ENCODE assay signal across 27 cellular contexts in the genomic region with DNA sequence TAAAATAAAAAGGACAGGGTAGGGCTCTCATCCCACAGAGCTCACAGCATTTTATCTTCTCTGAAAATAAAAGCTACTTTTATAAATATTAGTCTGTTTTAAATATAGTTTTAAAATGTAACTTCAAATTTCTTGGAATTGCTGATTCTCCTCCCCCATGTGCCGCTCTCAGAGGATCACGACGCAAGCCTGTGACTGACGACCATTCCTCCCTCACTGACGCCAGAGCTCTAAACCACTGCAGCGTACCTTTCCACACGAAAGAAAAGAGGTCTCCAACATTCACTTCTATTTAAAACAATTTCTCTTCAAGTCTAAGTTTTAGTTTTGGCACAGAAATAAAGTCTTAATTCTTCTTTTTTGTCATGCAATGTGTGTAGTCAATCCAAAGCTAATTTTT. TPM values are rescaled to one million over a fixed set of nuclear protein-coding genes. Genes with fewer than 3 reads are reported as not detected.
DNase-seq lines count a peak whose midpoint lies in the region; ATAC-seq, FAIRE-seq and TF ChIP-seq lines count a peak whose summit lies in the region.
"Had no signal": no experiment of that assay in that cellular context is flagged by ENCODE, and none has a peak within 500 bp of the region (broad histone marks: within the 10 kb centered on the region; RNA-seq: fewer than 3 reads in every experiment).

No MANE protein-coding gene starts in this region.

- H3K79me2 ChIP-seq in GM23338 (replicated peaks; ENCODE audit: insufficient read depth) = peaks cover 74% of the 10 kb centered on the region

- no peak overlapping the region for H3K4me2 ChIP-seq in GM23338

- intact Hi-C loops in pancreas (cut with DNase I) = no loop called here
- intact Hi-C loops in Right ventricle myocardium superior (cut with DNase I) = loop anchor here (10.0 kb wide), 2 partner anchors 235 to 275 kb away; partner anchors contain the start of gene DUSP8

- peaks cover 0 to 30% of the 10 kb centered on the region in 2 donors for H3K36me3 ChIP-seq in gastroesophageal sphincter
- H3K36me3 ChIP-seq in pancreas = peaks cover 0 to 5% (median 0%) of the 10 kb centered on the region in 3 donors
- H3K36me3 ChIP-seq in GM23338 (ENCODE audit: insufficient read depth) = no peaks in the 10 kb centered on the region
- H3K36me3 ChIP-seq: colonic mucosa, prostate gland, upper lobe of right lung had no signal

- H3K4me3 Mint-ChIP-seq in type B pancreatic cell (no peak overlapping the region), GM23338 (no peak overlapping the region)
- H3K4me3 Mint-ChIP-seq: activated CD4-positive, alpha-beta T cell treated with anti-CD3 and anti-CD28 coated beads, Interleukin-2, amount 10 ng/mL, durations not matched to agents 7 days and 5 days; activated naive CD8-positive, alpha-beta T cell treated with anti-CD3 and anti-CD28 coated beads for 36 hours; activated T-helper 17 cell treated with anti-CD3 and anti-CD28 coated beads, Interleukin-2, amount 50 U/mL, for 72 hours; CD4-positive, alpha-beta T cell; natural killer cell treated with Interleukin-12 subunit alpha and Interleukin-12 subunit beta and Interleukin-15 and Interleukin-18, amount 100 ng/mL, for 72 hours; stimulated activated naive B cell treated with anti-CD40 and anti-IgM and Interleukin-4, amounts not matched to agents 10 μg/mL and 1 μg/mL and 100 μg/mL, for 72 hours; T-helper 1 cell treated with Interleukin-12 subunit alpha and Interleukin-12 subunit beta and Interleukin-4 antibody, amounts not matched to agents 30 μg/mL and 1 μg/mL, for 36 hours had no signal

- H3K9me3 ChIP-seq in gastroesophageal sphincter = no peaks in the 10 kb centered on the region
- H3K9me3 ChIP-seq in pancreas = no peaks in the 10 kb centered on the region
- H3K9me3 ChIP-seq: colonic mucosa, heart left ventricle, left lung, Peyer's patch, prostate gland, upper lobe of right lung had no signal

- no peak for TF ChIP-seq EP300 in gastroesophageal sphincter (IDR thresholded peaks at IDR 0.05)

- H4K20me1 ChIP-seq in GM23338 (replicated peaks; ENCODE audit: insufficient read depth) = no peaks in the 10 kb centered on the region; the same call in 1 of the 2 replicates

- H3K36me3 Mint-ChIP-seq in type B pancreatic cell (peaks cover 5% of the 10 kb centered on the region), GM23338 (ENCODE audit: low read depth) (no peaks in the 10 kb centered on the region)
- H3K36me3 Mint-ChIP-seq: activated naive CD8-positive, alpha-beta T cell treated with anti-CD3 and anti-CD28 coated beads for 36 hours; natural killer cell treated with Interleukin-12 subunit alpha and Interleukin-12 subunit beta and Interleukin-15 and Interleukin-18, amount 100 ng/mL, for 72 hours had no signal

- H3K4me1 Mint-ChIP-seq in type B pancreatic cell (ENCODE audit: unreplicated experiment) = peaks cover 40% of the 10 kb centered on the region
- H3K4me1 Mint-ChIP-seq in GM23338 = peaks cover 31% of the 10 kb centered on the region

- DNase-seq in pancreas = no peak
- DNase-seq in type B pancreatic cell (ENCODE audit: extremely low spot score, unreplicated experiment) = no peak
- no peak for DNase-seq in Right ventricle myocardium superior
- no peak for DNase-seq in urothelium cell line (ENCODE audit: low spot score)
- DNase-seq in UCSD-AML1 (lab: John Stamatoyannopoulos, UW; ENCODE audit: unreplicated experiment) = no peak
- DNase-seq in GM23338 (ENCODE audit: low spot score) = no peak
- DNase-seq: activated CD4-positive, alpha-beta T cell treated with anti-CD3 and anti-CD28 coated beads, Interleukin-2, amount 10 ng/mL, durations not matched to agents 7 days and 5 days; activated naive CD8-positive, alpha-beta T cell treated with anti-CD3 and anti-CD28 coated beads for 36 hours; heart left ventricle; midbrain; NCI-H2107; small intestine; stimulated activated CD4-positive, alpha-beta T cell treated with anti-CD3 and anti-CD28 coated beads, Interleukin-2, amount 100 ng/mL, for 24 hours; stimulated activated naive B cell treated with anti-CD40 and anti-IgM and Interleukin-4, amounts not matched to agents 10 μg/mL and 1 μg/mL and 100 μg/mL, for 72 hours; upper lobe of right lung had no signal

- no peak for TF ChIP-seq POLR2A in gastroesophageal sphincter (IDR thresholded peaks at IDR 0.05)

- H3K4me3 ChIP-seq in gastroesophageal sphincter (no peak overlapping the region), pancreas (no peak overlapping the region), GM23338 (no peak overlapping the region)
- H3K4me3 ChIP-seq: colonic mucosa, heart left ventricle, left lung, Peyer's patch, prostate gland, upper lobe of right lung had no signal

- H3F3A ChIP-seq in GM23338 (replicated peaks; ENCODE audit: low read depth) = 0 out of 2 replicates have a peak, but pooled peaks cover 3% of the 10 kb centered on the region

- 24 to 31% methylated on average over 7 of the region's 7 CpGs for WGBS in gastroesophageal sphincter (ENCODE audit: low coverage in 1 of 2), 2 donors
- 56 to 63% methylated on average over 7 of the region's 7 CpGs for WGBS in pancreas, 2 donors

- peak overlapping the region; percentile 21 for H3K27ac Mint-ChIP-seq in type B pancreatic cell
- no peak overlapping the region for H3K27ac Mint-ChIP-seq in GM23338
- H3K27ac Mint-ChIP-seq: activated CD4-positive, alpha-beta T cell treated with anti-CD3 and anti-CD28 coated beads, Interleukin-2, amount 10 ng/mL, durations not matched to agents 7 days and 5 days; activated naive CD8-positive, alpha-beta T cell treated with anti-CD3 and anti-CD28 coated beads for 36 hours; activated T-helper 17 cell treated with anti-CD3 and anti-CD28 coated beads, Interleukin-2, amount 50 U/mL, for 72 hours; CD4-positive, alpha-beta T cell; natural killer cell treated with Interleukin-12 subunit alpha and Interleukin-12 subunit beta and Interleukin-15 and Interleukin-18, amount 100 ng/mL, for 72 hours; stimulated activated naive B cell treated with anti-CD40 and anti-IgM and Interleukin-4, amounts not matched to agents 10 μg/mL and 1 μg/mL and 100 μg/mL, for 72 hours; T-helper 1 cell treated with Interleukin-12 subunit alpha and Interleukin-12 subunit beta and Interleukin-4 antibody, amounts not matched to agents 30 μg/mL and 1 μg/mL, for 36 hours had no signal

- no peak for FAIRE-seq in pancreas (lab: Jason Lieb, UNC)
- no peak for FAIRE-seq in urothelium cell line (lab: Jason Lieb, UNC)
- FAIRE-seq: GM18507, H1, small intestine had no signal

- no peak for ATAC-seq in gastroesophageal sphincter
- no peak for ATAC-seq in pancreas
- no peak for ATAC-seq in Right ventricle myocardium superior (ENCODE audit: poor library complexity)
- no peak for ATAC-seq in GM23338
- ATAC-seq: activated T-helper 17 cell treated with anti-CD3 and anti-CD28 coated beads, Interleukin-2, amount 50 U/mL, for 72 hours; heart left ventricle; left lung; natural killer cell treated with Interleukin-12 subunit alpha and Interleukin-12 subunit beta and Interleukin-15 and Interleukin-18, amount 100 ng/mL, for 72 hours; stimulated activated naive B cell treated with anti-CD40 and anti-IgM and Interleukin-4, amounts not matched to agents 10 μg/mL and 1 μg/mL and 100 μg/mL, for 72 hours; upper lobe of right lung had no signal

- H3K9me3 Mint-ChIP-seq in type B pancreatic cell = no peaks in the 10 kb centered on the region
- H3K9me3 Mint-ChIP-seq in GM23338 = no peaks in the 10 kb centered on the region; the same call in 2 of the 3 replicates
- H3K9me3 Mint-ChIP-seq: activated CD4-positive, alpha-beta T cell treated with anti-CD3 and anti-CD28 coated beads, Interleukin-2, amount 10 ng/mL, durations not matched to agents 7 days and 5 days; activated naive CD8-positive, alpha-beta T cell treated with anti-CD3 and anti-CD28 coated beads for 36 hours; activated T-helper 17 cell treated with anti-CD3 and anti-CD28 coated beads, Interleukin-2, amount 50 U/mL, for 72 hours; CD4-positive, alpha-beta T cell; natural killer cell treated with Interleukin-12 subunit alpha and Interleukin-12 subunit beta and Interleukin-15 and Interleukin-18, amount 100 ng/mL, for 72 hours; stimulated activated naive B cell treated with anti-CD40 and anti-IgM and Interleukin-4, amounts not matched to agents 10 μg/mL and 1 μg/mL and 100 μg/mL, for 72 hours; T-helper 1 cell treated with Interleukin-12 subunit alpha and Interleukin-12 subunit beta and Interleukin-4 antibody, amounts not matched to agents 30 μg/mL and 1 μg/mL, for 36 hours had no signal

- no peak overlapping the region for H2AFZ ChIP-seq in GM23338

- no peaks in the 10 kb centered on the region for H3K9me2 ChIP-seq in GM23338 (ENCODE audit: insufficient read depth)

- no peaks in the 10 kb centered on the region for H3K27me3 Mint-ChIP-seq in type B pancreatic cell
- peaks cover 3% of the 10 kb centered on the region for H3K27me3 Mint-ChIP-seq in GM23338 (ENCODE audit: insufficient read depth, low read depth, poor library complexity)
- H3K27me3 Mint-ChIP-seq: activated CD4-positive, alpha-beta T cell treated with anti-CD3 and anti-CD28 coated beads, Interleukin-2, amount 10 ng/mL, durations not matched to agents 7 days and 5 days; activated naive CD8-positive, alpha-beta T cell treated with anti-CD3 and anti-CD28 coated beads for 36 hours; activated T-helper 17 cell treated with anti-CD3 and anti-CD28 coated beads, Interleukin-2, amount 50 U/mL, for 72 hours; CD4-positive, alpha-beta T cell; natural killer cell treated with Interleukin-12 subunit alpha and Interleukin-12 subunit beta and Interleukin-15 and Interleukin-18, amount 100 ng/mL, for 72 hours; stimulated activated naive B cell treated with anti-CD40 and anti-IgM and Interleukin-4, amounts not matched to agents 10 μg/mL and 1 μg/mL and 100 μg/mL, for 72 hours had no signal

- TF ChIP-seq CTCF in gastroesophageal sphincter (IDR thresholded peaks at IDR 0.05) = no peak
- TF ChIP-seq CTCF in pancreas (IDR thresholded peaks at IDR 0.05) = no peak
- TF ChIP-seq CTCF in type B pancreatic cell (conservative IDR thresholded peaks at IDR 0.05) = no peak
- no peak for TF ChIP-seq CTCF in GM23338 (conservative IDR thresholded peaks at IDR 0.05; ENCODE audit: low read depth in 2 of 2)

- peaks cover 0 to 88% (median 30%) of the 10 kb centered on the region in 3 donors for H3K4me1 ChIP-seq in gastroesophageal sphincter
- H3K4me1 ChIP-seq in pancreas = peaks cover 66 to 81% (median 80%) of the 10 kb centered on the region in 3 donors
- H3K4me1 ChIP-seq in GM23338 (ENCODE audit: insufficient read depth) = 0 out of 2 replicates have a peak, but pooled peaks cover 5% of the 10 kb centered on the region

- H3K27ac ChIP-seq in angular gyrus (ENCODE audit: low read depth, low read length) = peak overlapping the region; percentile 81
- peak overlapping the region; percentile 57 to 90 (median 79) for H3K27ac ChIP-seq in gastroesophageal sphincter
- H3K27ac ChIP-seq in pancreas = peak overlapping the region; percentile 58 to 79 (median 68)
- no peak overlapping the region for H3K27ac ChIP-seq in GM23338 (ENCODE audit: low read depth)
- H3K27ac ChIP-seq: colonic mucosa, upper lobe of right lung had no signal

- H3K27me3 ChIP-seq in gastroesophageal sphincter = no peaks in the 10 kb centered on the region
- no peaks in the 10 kb centered on the region for H3K27me3 ChIP-seq in pancreas
- no peaks in the 10 kb centered on the region for H3K27me3 ChIP-seq in GM23338 (ENCODE audit: insufficient read depth)
- H3K27me3 ChIP-seq: colonic mucosa, heart left ventricle, left lung, Peyer's patch, upper lobe of right lung had no signal

RNA-seq across cellular contexts. Expression of gene TOLLIP, which starts 9.3 kb away (rescaled TPM):
- 10 to 100 TPM; 42.3 to 70.6 (median 49.1) TPM for total RNA-seq in gastroesophageal sphincter
- 10 to 100 TPM; 41.6 to 69.8 (median 54.0) TPM for total RNA-seq in pancreas
- 10 to 100 TPM; 35.2 to 35.6 TPM for polyA plus RNA-seq in pancreas
- total RNA-seq in type B pancreatic cell (ENCODE audit: low replicate concordance) = 49.2 and 65.1 TPM in 2 replicates
- 49.9 TPM for total RNA-seq in Right ventricle myocardium superior
- total RNA-seq in GM23338 (2014; rRNA removed; shearing (Covaris generic)) = 11.7 and 18.0 TPM in 2 replicates
- polyA plus RNA-seq in GM23338 (2016; fragmentation: Nextera tagmentation; extraction: Ambion mirVana) = 9.7 and 13.5 TPM in 2 replicates
